In the genomic region with DNA sequence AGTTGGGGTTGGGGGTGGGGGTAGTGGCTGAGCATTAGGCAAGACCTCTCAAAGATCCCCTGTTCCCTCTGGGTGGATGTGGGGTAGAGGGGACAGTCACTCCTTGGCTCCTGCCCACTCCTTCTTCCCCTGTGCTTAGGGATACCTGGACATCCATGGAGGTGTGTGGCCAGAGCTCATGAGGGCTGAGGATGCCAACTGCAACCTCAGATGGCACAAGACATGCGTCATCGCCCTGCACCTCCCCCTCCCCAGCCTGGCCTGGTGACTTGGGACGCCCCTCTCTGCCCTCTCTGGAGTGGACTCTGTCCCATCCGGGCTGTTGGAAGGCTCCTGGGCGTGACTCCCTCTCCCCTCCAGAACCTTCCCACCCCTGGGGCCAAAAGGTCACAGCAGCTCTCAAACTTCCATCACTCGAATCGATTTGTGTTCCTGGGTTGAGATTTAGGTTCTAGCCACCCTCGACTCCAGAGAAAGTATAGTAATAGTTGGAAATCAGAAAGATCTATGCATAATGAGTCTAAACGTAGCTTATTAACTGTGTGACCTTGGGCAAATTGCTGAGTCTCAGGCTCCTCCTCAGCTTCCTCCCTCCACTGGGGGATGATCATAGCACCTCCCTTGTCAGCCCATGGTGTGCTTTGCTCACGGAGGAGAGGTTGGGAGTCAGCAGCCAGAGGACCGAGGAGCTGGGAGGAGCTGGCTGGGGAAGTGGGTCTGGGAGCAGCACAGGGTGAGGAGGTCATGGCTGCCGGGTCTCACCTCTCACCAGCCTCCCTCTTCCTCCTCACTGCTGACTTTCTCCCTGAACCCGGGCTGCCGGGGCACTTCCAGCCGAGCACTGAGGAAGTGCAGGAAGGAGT, we compare ENCODE assay signal across 1 cellular context.
TF ChIP-seq lines count a peak whose summit lies in the region.

No MANE protein-coding gene starts in this region.

TF ChIP-seq in HepG2, 621 proteins besides CTCF, POLR2A, EP300 and RAD21:
- no peak for TF ChIP-seq ATRX (CRISPR knock-in tag; IDR thresholded peaks at IDR 0.05; ENCODE audit: borderline replicate concordance)
- peak; percentile 62 for TF ChIP-seq NR2F6 (IDR thresholded peaks at IDR 0.05)
- peak; percentile 38; the same call in 1 of the 2 replicates for TF ChIP-seq NR2F6 (CRISPR knock-in tag; IDR thresholded peaks at IDR 0.05)
- no peak for TF ChIP-seq SRSF1 (optimal IDR thresholded peaks at IDR 0.05; ENCODE audit: low read depth, low read length)
- TF ChIP-seq SMYD3 (CRISPR knock-in tag; IDR thresholded peaks at IDR 0.05), result no peak
- TF ChIP-seq CCDC6 (CRISPR knock-in tag; IDR thresholded peaks at IDR 0.05), result no peak
- TF ChIP-seq BHLHE40 (IDR thresholded peaks at IDR 0.05; ENCODE audit: low read length), result no peak
- TF ChIP-seq, protein P1, sequence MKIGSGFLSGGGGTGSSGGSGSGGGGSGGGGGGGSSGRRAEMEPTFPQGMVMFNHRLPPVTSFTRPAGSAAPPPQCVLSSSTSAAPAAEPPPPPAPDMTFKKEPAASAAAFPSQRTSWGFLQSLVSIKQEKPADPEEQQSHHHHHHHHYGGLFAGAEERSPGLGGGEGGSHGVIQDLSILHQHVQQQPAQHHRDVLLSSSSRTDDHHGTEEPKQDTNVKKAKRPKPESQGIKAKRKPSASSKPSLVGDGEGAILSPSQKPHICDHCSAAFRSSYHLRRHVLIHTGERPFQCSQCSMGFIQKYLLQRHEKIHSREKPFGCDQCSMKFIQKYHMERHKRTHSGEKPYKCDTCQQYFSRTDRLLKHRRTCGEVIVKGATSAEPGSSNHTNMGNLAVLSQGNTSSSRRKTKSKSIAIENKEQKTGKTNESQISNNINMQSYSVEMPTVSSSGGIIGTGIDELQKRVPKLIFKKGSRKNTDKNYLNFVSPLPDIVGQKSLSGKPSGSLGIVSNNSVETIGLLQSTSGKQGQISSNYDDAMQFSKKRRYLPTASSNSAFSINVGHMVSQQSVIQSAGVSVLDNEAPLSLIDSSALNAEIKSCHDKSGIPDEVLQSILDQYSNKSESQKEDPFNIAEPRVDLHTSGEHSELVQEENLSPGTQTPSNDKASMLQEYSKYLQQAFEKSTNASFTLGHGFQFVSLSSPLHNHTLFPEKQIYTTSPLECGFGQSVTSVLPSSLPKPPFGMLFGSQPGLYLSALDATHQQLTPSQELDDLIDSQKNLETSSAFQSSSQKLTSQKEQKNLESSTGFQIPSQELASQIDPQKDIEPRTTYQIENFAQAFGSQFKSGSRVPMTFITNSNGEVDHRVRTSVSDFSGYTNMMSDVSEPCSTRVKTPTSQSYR (CRISPR knock-in tag; IDR thresholded peaks at IDR 0.05; ENCODE audit: borderline replicate concordance), result peak; percentile 43; the same call in 1 of the 2 replicates
- TF ChIP-seq, protein P2, sequence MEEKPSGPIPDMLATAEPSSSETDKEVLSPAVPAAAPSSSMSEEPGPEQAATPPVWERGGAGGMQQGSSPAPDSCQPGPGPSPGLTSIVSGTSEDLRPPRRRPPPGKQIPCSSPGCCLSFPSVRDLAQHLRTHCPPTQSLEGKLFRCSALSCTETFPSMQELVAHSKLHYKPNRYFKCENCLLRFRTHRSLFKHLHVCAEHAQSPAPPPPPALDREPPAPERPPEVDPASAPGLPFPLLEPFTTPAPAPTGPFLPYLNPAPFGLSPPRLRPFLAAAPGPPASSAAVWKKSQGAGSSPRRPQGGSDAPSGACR (CRISPR knock-in tag; IDR thresholded peaks at IDR 0.05), result no peak
- no peak for TF ChIP-seq ZNF460 (CRISPR knock-in tag; IDR thresholded peaks at IDR 0.05; ENCODE audit: borderline replicate concordance)
- no peak for TF ChIP-seq REPIN1 (CRISPR knock-in tag; IDR thresholded peaks at IDR 0.05; ENCODE audit: borderline replicate concordance, low read depth)
- TF ChIP-seq, protein P3, sequence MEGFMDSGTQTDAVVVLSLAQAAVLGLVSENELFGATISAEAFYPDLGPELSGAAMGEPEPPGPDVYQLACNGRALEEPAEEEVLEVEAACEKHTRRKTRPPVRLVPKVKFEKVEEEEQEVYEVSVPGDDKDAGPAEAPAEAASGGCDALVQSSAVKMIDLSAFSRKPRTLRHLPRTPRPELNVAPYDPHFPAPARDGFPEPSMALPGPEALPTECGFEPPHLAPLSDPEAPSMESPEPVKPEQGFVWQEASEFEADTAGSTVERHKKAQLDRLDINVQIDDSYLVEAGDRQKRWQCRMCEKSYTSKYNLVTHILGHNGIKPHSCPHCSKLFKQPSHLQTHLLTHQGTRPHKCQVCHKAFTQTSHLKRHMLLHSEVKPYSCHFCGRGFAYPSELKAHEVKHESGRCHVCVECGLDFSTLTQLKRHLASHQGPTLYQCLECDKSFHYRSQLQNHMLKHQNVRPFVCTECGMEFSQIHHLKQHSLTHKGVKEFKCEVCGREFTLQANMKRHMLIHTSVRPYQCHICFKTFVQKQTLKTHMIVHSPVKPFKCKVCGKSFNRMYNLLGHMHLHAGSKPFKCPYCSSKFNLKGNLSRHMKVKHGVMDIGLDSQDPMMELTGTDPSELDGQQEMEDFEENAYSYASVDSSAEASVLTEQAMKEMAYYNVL (CRISPR knock-in tag; IDR thresholded peaks at IDR 0.05; ENCODE audit: borderline replicate concordance), result no peak
- TF ChIP-seq PRPF4 (IDR thresholded peaks at IDR 0.05; ENCODE audit: low read depth, low read length, poor library complexity, severe bottlenecking), result no peak
- TF ChIP-seq ZNF263 (CRISPR knock-in tag; IDR thresholded peaks at IDR 0.05), result peak; percentile 41; the same call in 1 of the 2 replicates
